Comparison of ENCODE assay signal across 9 cellular contexts in genomic region chr1:39258925-39259244, GRCh38. TPM values are rescaled to one million over a fixed set of nuclear protein-coding genes. Genes with fewer than 3 reads are reported as not detected.
A peak's percentile ranks its signal among the peaks of the same experiment; 100 is the strongest.
DNase-seq lines count a peak whose midpoint lies in the region; ATAC-seq and TF ChIP-seq lines count a peak whose summit lies in the region.
"Had no signal": no experiment of that assay in that cellular context is flagged by ENCODE, and none has a peak within 500 bp of the region (broad histone marks: within the 10 kb centered on the region; RNA-seq: fewer than 3 reads in every experiment).

No MANE protein-coding gene starts in this region.

- TF ChIP-seq CTCF in heart right ventricle (IDR thresholded peaks at IDR 0.05) = no peak
- peak; percentile 20 for TF ChIP-seq CTCF in type B pancreatic cell (conservative IDR thresholded peaks at IDR 0.05)

- DNase-seq in heart right ventricle (no peak), cardiac septum (ENCODE audit: low spot score) (no peak), naive B cell (no peak), type B pancreatic cell (ENCODE audit: extremely low spot score, unreplicated experiment) (no peak), NCI-H187 treated with DMSO at 0.1 percent for 48 hours (lab: John Stamatoyannopoulos, UW) (no peak)

- intact Hi-C loops in heart right ventricle (cut with DNase I) (loop anchor here (1.0 to 10.0 kb wide), 11 partner anchors 52 to 160 kb away; partner anchors contain the start of gene MACF1 (in 2 of the 10)), cardiac septum (cut with DNase I) (loop anchor here (2.0 kb wide), 2 partner anchors 66 to 154 kb away; no protein-coding TSS in a partner anchor)

- no peaks in the 10 kb centered on the region for H3K9me3 Mint-ChIP-seq in activated T-helper 17 cell treated with anti-CD3 and anti-CD28 coated beads, Interleukin-2, amount 50 U/mL, for 72 hours
- H3K9me3 Mint-ChIP-seq in naive B cell (no peaks in the 10 kb centered on the region), type B pancreatic cell (no peaks in the 10 kb centered on the region)
- H3K9me3 Mint-ChIP-seq: T-helper 2 cell treated with Interferon-gamma antibody and Interleukin-4, amounts not matched to agents 5 μg/mL and 100 μg/mL, for 36 hours had no signal

- H3K27me3 ChIP-seq in heart right ventricle = no peaks in the 10 kb centered on the region

- H3K36me3 Mint-ChIP-seq in activated T-helper 17 cell treated with anti-CD3 and anti-CD28 coated beads, Interleukin-2, amount 50 U/mL, for 72 hours (ENCODE audit: low read depth) = peaks cover 9% of the 10 kb centered on the region
- H3K36me3 Mint-ChIP-seq in naive B cell (no peaks in the 10 kb centered on the region), type B pancreatic cell (peaks cover 7% of the 10 kb centered on the region)

- peaks cover 0 to 39% (median 22%) of the 10 kb centered on the region in 9 donors for H3K4me1 ChIP-seq in heart right ventricle

- H3K36me3 ChIP-seq in heart right ventricle = peaks cover 0 to 83% (median 11%) of the 10 kb centered on the region in 9 donors

- H3K9me3 ChIP-seq in heart right ventricle = no peaks in the 10 kb centered on the region

- ATAC-seq in heart right ventricle (peak in 7 of 8 donors; percentile 8 to 56 (median 34)), naive B cell (ENCODE audit: low read depth in 2 of 2) (no peak), HG03378 (IDR thresholded peaks at IDR 0.05; ENCODE audit: unreplicated experiment) (no peak), GM19023 (IDR thresholded peaks at IDR 0.05; ENCODE audit: unreplicated experiment) (no peak)
- no peak for ATAC-seq in activated T-helper 17 cell treated with anti-CD3 and anti-CD28 coated beads, Interleukin-2, amount 50 U/mL, for 72 hours (replicated peaks)

- no peak overlapping the region for H3K4me3 Mint-ChIP-seq in activated T-helper 17 cell treated with anti-CD3 and anti-CD28 coated beads, Interleukin-2, amount 50 U/mL, for 72 hours
- no peak overlapping the region for H3K4me3 Mint-ChIP-seq in naive B cell
- no peak overlapping the region for H3K4me3 Mint-ChIP-seq in type B pancreatic cell
- H3K4me3 Mint-ChIP-seq: T-helper 2 cell treated with Interferon-gamma antibody and Interleukin-4, amounts not matched to agents 5 μg/mL and 100 μg/mL, for 36 hours had no signal

- peak overlapping the region; percentile 54 for H3K27ac Mint-ChIP-seq in activated T-helper 17 cell treated with anti-CD3 and anti-CD28 coated beads, Interleukin-2, amount 50 U/mL, for 72 hours
- H3K27ac Mint-ChIP-seq in naive B cell (peak overlapping the region in 4 of 6 donors; percentile 18 to 43 (median 28)), type B pancreatic cell (peak overlapping the region; percentile 57)
- H3K27ac Mint-ChIP-seq: T-helper 2 cell treated with Interferon-gamma antibody and Interleukin-4, amounts not matched to agents 5 μg/mL and 100 μg/mL, for 36 hours had no signal

- H3K4me3 ChIP-seq in heart right ventricle = no peak overlapping the region

- H3K27ac ChIP-seq in heart right ventricle = peak overlapping the region in 6 of 10 donors; percentile 15 to 63 (median 52)

- H3K27me3 Mint-ChIP-seq in activated T-helper 17 cell treated with anti-CD3 and anti-CD28 coated beads, Interleukin-2, amount 50 U/mL, for 72 hours = no peaks in the 10 kb centered on the region
- no peaks in the 10 kb centered on the region for H3K27me3 Mint-ChIP-seq in naive B cell
- no peaks in the 10 kb centered on the region for H3K27me3 Mint-ChIP-seq in type B pancreatic cell

- H3K4me1 Mint-ChIP-seq in activated T-helper 17 cell treated with anti-CD3 and anti-CD28 coated beads, Interleukin-2, amount 50 U/mL, for 72 hours = peaks cover 21% of the 10 kb centered on the region
- H3K4me1 Mint-ChIP-seq in naive B cell (peaks cover 13 to 44% (median 41%) of the 10 kb centered on the region in 3 donors), type B pancreatic cell (ENCODE audit: unreplicated experiment) (peaks cover 3% of the 10 kb centered on the region)

RNA-seq across cellular contexts. Expression of gene MACF1, which starts 54.4 kb away (rescaled TPM):
- total RNA-seq in heart right ventricle = 100 to 1,000 TPM; 157 to 379 (median 325) TPM
- polyA plus RNA-seq in heart right ventricle = 100 to 1,000 TPM in 1 of 2 donors, 10 to 100 TPM in 1; 85.3 to 136 TPM
- 331 TPM for total RNA-seq in cardiac septum
- 100 to 1,000 TPM; 434 to 605 TPM for total RNA-seq in activated T-helper 17 cell treated with anti-CD3 and anti-CD28 coated beads, Interleukin-2, amount 50 U/mL, for 72 hours
- 10 to 100 TPM in 5 of 6 donors, 1 to 10 TPM in 1; 9.1 to 96.3 (median 29.5) TPM for polyA plus RNA-seq in naive B cell (ENCODE audit: low read depth in 6 of 6)
- 160 and 201 TPM in 2 replicates for total RNA-seq in type B pancreatic cell (ENCODE audit: low replicate concordance)

Comparison
In these comparisons a context has a peak if more than half of its experiments do, and no peak if none do; other contexts are left out.
1. ATAC-seq: peak in heart right ventricle (7 of 8); none in activated T-helper 17 cell treated with anti-CD3 and anti-CD28 coated beads, Interleukin-2, amount 50 U/mL, for 72 hours (single experiment), naive B cell (0 of 2), HG03378 (single experiment) and GM19023 (single experiment).
2. Peak in every context shown above with its lines, with median percentiles within 50 percentile points of each other: H3K27ac Mint-ChIP-seq.